15 cellular contexts compared by ENCODE assay signal in the genomic region with DNA sequence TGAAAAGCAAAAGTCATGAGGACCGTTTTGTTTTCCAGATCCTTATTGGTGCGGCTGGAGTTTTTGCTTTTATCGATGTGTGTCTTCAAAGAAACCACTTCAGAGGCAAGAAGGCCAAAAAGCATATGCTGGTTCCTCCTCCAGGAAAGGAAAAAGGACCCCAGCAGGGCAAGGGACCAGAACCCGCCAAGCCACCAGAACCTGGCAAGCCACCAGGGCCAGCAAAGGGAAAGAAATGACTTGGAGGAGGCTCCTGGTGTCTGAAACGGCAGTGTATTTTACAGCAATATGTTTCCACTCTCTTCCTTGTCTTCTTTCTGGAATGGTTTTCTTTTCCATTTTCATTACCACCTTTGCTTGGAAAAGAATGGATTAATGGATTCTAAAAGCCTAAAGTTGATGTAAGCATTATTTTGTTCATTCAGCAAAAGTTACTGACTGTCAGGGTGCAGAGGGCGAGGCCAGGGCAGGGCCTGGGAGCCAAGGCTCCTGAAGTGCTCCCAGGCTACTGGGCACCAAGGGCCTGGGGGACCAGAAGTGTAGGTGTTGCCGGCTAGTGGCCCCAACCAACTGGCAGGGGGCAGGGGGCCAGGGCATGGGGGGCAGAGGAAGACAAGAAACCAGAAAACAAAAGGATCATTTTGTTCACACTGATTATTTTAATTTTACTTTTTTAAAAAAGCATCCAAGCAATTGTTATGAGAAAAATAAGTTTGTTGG. TPM values are rescaled to one million over a fixed set of nuclear protein-coding genes. Genes with fewer than 3 reads are reported as not detected.
DNase-seq lines count a peak whose midpoint lies in the region; ATAC-seq, FAIRE-seq and TF ChIP-seq lines count a peak whose summit lies in the region.
"Had no signal": no experiment of that assay in that cellular context is flagged by ENCODE, and none has a peak within 500 bp of the region (broad histone marks: within the 10 kb centered on the region; RNA-seq: fewer than 3 reads in every experiment).

No MANE protein-coding gene starts in this region.

- H3K4me2 ChIP-seq in A549 (no peak overlapping the region), IMR-90 (ENCODE audit: low read depth, low read length) (no peak overlapping the region), fibroblast of lung (ENCODE audit: extremely low read depth, insufficient read depth, low read length) (peak overlapping the region; percentile 40)

- H4K8ac ChIP-seq in IMR-90 (ENCODE audit: low read depth in 2 of 2, low read length in 2 of 2): no peak overlapping the region

- CTCF ChIA-PET in A549 (lab: Yijun Ruan, JAX): interaction anchor here (0.6 to 2.4 kb wide), 2 partner anchors 17 to 117 kb away, joined by 3 to 7 read pairs; no protein-coding TSS in a partner anchor
- CTCF ChIA-PET in IMR-90 (lab: Yijun Ruan, JAX): no interaction called here

- no peak overlapping the region for H3K27ac ChIP-seq in A549
- H3K27ac ChIP-seq in IMR-90 (ENCODE audit: insufficient read depth, low read length): no peak overlapping the region
- no peak overlapping the region for H3K27ac ChIP-seq in fibroblast of lung (ENCODE audit: insufficient read depth, low read length)
- H3K27ac ChIP-seq: epithelial cell of prostate had no signal

- POLR2A ChIA-PET in A549 (lab: Yijun Ruan, JAX): no interaction called here
- POLR2A ChIA-PET in IMR-90 (lab: Charles Lee; ENCODE audit: unreplicated experiment): interaction anchor here (0.6 kb wide), 1 partner anchor 78 kb away, joined by 10 read pairs; no protein-coding TSS in a partner anchor

- H4K20me1 ChIP-seq in IMR-90 (ENCODE audit: insufficient read depth, low read length): no peaks in the 10 kb centered on the region
- H4K20me1 ChIP-seq in fibroblast of lung (ENCODE audit: control insufficient read depth, extremely low read depth, insufficient read depth, low read length): no peaks in the 10 kb centered on the region

- no TSS peak for BruUV-seq in IMR-90 (replicated peaks; lab: Mats Ljungman, UMichigan)

- H4K5ac ChIP-seq in IMR-90 (ENCODE audit: low read depth, low read length): no peak overlapping the region

- no peak overlapping the region for H2AK9ac ChIP-seq in IMR-90 (replicated peaks; ENCODE audit: low read depth, low read length, poor library complexity)

- H2BK20ac ChIP-seq in IMR-90 (ENCODE audit: low read depth, low read length): no peak overlapping the region

- WGBS in A549 (ENCODE audit: missing lambda C conversion rate): 76% methylated on average over 7 of the region's 7 CpGs
- WGBS in IMR-90 (ENCODE audit: extremely low coverage in 2 of 2, insufficient read length in 1 of 2), 2 experiments: 50% methylated on average over 2 of the region's 7 CpGs; no CpG with 5 or more reads in 1 of the 2 experiments

- H2BK5ac ChIP-seq in IMR-90 (ENCODE audit: low read depth, low read length, poor library complexity, severe bottlenecking): no peak overlapping the region

- H4K91ac ChIP-seq in IMR-90 (ENCODE audit: insufficient read depth, low read depth, low read length): no peak overlapping the region

- no peak for ATAC-seq in A549
- no peak for ATAC-seq in IMR-90 (ENCODE audit: low read depth)

- dilution Hi-C loops in IMR-90 (cut with HindIII; ENCODE audit: low sequenced_read_pairs, unreplicated experiment): no loop called here

- H3K14ac ChIP-seq in IMR-90 (replicated peaks; ENCODE audit: low read depth, low read length): no peak overlapping the region

- H3K56ac ChIP-seq in IMR-90 (ENCODE audit: extremely low read depth, insufficient read depth, low read length): no peak overlapping the region

- in situ Hi-C loops in IMR-90 (cut with MboI; ENCODE audit: low sequenced_read_pairs): no loop called here

- TF ChIP-seq RAD21 in A549 (conservative IDR thresholded peaks at IDR 0.05 in 1 of 2, IDR thresholded peaks at IDR 0.05 in 1 of 2): no peak
- no peak for TF ChIP-seq RAD21 in IMR-90 (IDR thresholded peaks at IDR 0.05; ENCODE audit: low read length)

- no peak overlapping the region for H2AK5ac ChIP-seq in IMR-90 (ENCODE audit: low read depth, low read length)

- intact Hi-C loops in IMR-90 (cut with micrococcal nuclease): loop anchor here (5.0 kb wide), 2 partner anchors 111 to 181 kb away; no protein-coding TSS in a partner anchor

- H3K79me2 ChIP-seq in fibroblast of lung (ENCODE audit: control insufficient read depth, insufficient read depth, low read length): no peaks in the 10 kb centered on the region

- H3K9me3 ChIP-seq in A549 (no peaks in the 10 kb centered on the region), IMR-90 (ENCODE audit: control insufficient read depth, insufficient read depth, low read length) (no peaks in the 10 kb centered on the region), fibroblast of lung (ENCODE audit: control insufficient read depth, insufficient read depth, low read depth, low read length) (no peaks in the 10 kb centered on the region)

- H3K79me1 ChIP-seq in IMR-90 (ENCODE audit: low read depth in 1 of 2, low read length in 2 of 2): no peaks in the 10 kb centered on the region

- H3K4me3 ChIP-seq in A549 (no peak overlapping the region), IMR-90 (ENCODE audit: insufficient read depth, low read depth, low read length) (no peak overlapping the region), fibroblast of lung (replicated peaks in 1 of 4; ENCODE audit: control extremely low read depth in 1 of 4, insufficient read depth in 1 of 4, low read depth in 3 of 4, low read length in 4 of 4) (no peak overlapping the region)

- H3K27me3 ChIP-seq in IMR-90 (ENCODE audit: control insufficient read depth, insufficient read depth, low read length): peaks cover 20% of the 10 kb centered on the region
- peaks cover 4% of the 10 kb centered on the region for H3K27me3 ChIP-seq in fibroblast of lung (ENCODE audit: control insufficient read depth, insufficient read depth, low read length)

- no peak for FAIRE-seq in A549 (lab: Jason Lieb, UNC)
- FAIRE-seq: kidney had no signal

- no peak overlapping the region for H2BK120ac ChIP-seq in IMR-90 (ENCODE audit: low read depth, low read length)

- H3K23ac ChIP-seq in IMR-90 (ENCODE audit: low read depth, low read length): no peak overlapping the region

- H3K36me3 ChIP-seq in IMR-90 (ENCODE audit: control insufficient read depth, insufficient read depth, low read length): no peaks in the 10 kb centered on the region
- H3K36me3 ChIP-seq in fibroblast of lung (ENCODE audit: control insufficient read depth, insufficient read depth, low read length): no peaks in the 10 kb centered on the region

- H3K4me1 ChIP-seq in A549 (no peaks in the 10 kb centered on the region), IMR-90 (ENCODE audit: control insufficient read depth, insufficient read depth, low read length) (no peaks in the 10 kb centered on the region), fibroblast of lung (ENCODE audit: control insufficient read depth, extremely low read depth, insufficient read depth, low read length) (no peaks in the 10 kb centered on the region)

- no peak overlapping the region for H3K18ac ChIP-seq in IMR-90 (ENCODE audit: low read depth, low read length)

- TF ChIP-seq CTCF in A549 (IDR thresholded peaks at IDR 0.05) (no peak), IMR-90 (conservative IDR thresholded peaks at IDR 0.05; ENCODE audit: low read depth, low read length) (no peak), fibroblast of lung (conservative IDR thresholded peaks at IDR 0.05 in 1 of 2, IDR thresholded peaks at IDR 0.05 in 1 of 2; ENCODE audit: low read depth in 1 of 2, low read length in 2 of 2) (no peak)

- H2AFZ ChIP-seq in IMR-90 (replicated peaks; ENCODE audit: low read length, poor library complexity) (peak overlapping the region; percentile 66), fibroblast of lung (ENCODE audit: low read length) (no peak overlapping the region)

- TF ChIP-seq POLR2A in A549 (IDR thresholded peaks at IDR 0.05; ENCODE audit: low read length) (no peak), IMR-90 (IDR thresholded peaks at IDR 0.05; ENCODE audit: low read depth, low read length) (no peak)

- DNase-seq in A549 (ENCODE audit: low read depth in 1 of 2, low spot score in 1 of 2) (no peak), IMR-90 (no peak), fibroblast of lung (ENCODE audit: low read depth in 2 of 2) (no peak), retina (no peak), NCI-H2196 (lab: John Stamatoyannopoulos, UW; ENCODE audit: unreplicated experiment) (no peak), NCI-H1417 treated with DMSO at 0.1 percent for 48 hours (lab: John Stamatoyannopoulos, UW) (no peak)
- DNase-seq: amniotic stem cell, cerebellar nuclear complex, DMS79 treated with DMSO at 0.1 percent for 48 hours, kidney, NCI-H1092 treated with DMSO at 0.1 percent for 48 hours had no signal

- H3K9me1 ChIP-seq in IMR-90 (ENCODE audit: insufficient read depth, low read length): no peaks in the 10 kb centered on the region

- no peak overlapping the region for H3K4ac ChIP-seq in IMR-90 (ENCODE audit: low read depth, low read length)

- H3K9ac ChIP-seq in IMR-90 (ENCODE audit: low read depth, low read length): no peak overlapping the region
- no peak overlapping the region for H3K9ac ChIP-seq in fibroblast of lung (ENCODE audit: insufficient read depth, low read length)

- no peak overlapping the region for H2BK15ac ChIP-seq in IMR-90 (ENCODE audit: low read depth, low read length)

- no peak for TF ChIP-seq EP300 in A549 (IDR thresholded peaks at IDR 0.05)

RNA-seq across cellular contexts. Expression of gene CMTM2, which starts 8.8 kb away (rescaled TPM):
- polyA plus RNA-seq in A549 (2011; rRNA removed) (0.09 TPM in 1 of 2 replicates, not detected in the other), A549 (2017; fragmentation: RNase III; extraction: RNeasy Plus Mini Kit Qiagen cat#74134 plus additional on column Dnase treatment) (0.09 to 0.15 TPM in 2 of 3 replicates, not detected in the other), IMR-90 (2012; rRNA removed) (not detected in 2 replicates), fibroblast of lung (not detected in 2 replicates)
- 0.04 TPM in 1 of 2 replicates, not detected in the other for polyA plus RNA-seq in A549 (2012; cell fraction: cytosol; rRNA removed)
- polyA plus RNA-seq in A549 (2012; cell fraction: nucleus; rRNA removed): 0.16 and 0.33 TPM in 2 replicates
- polyA minus RNA-seq in A549 (2011; rRNA and poly(A)+ RNA removed): not detected in 2 replicates
- total RNA-seq in IMR-90 (2012; rRNA removed) (not detected in 2 replicates), fibroblast of lung (not detected in 2 replicates)
- not detected in 2 replicates for polyA plus RNA-seq in IMR-90 (2012; cell fraction: cytosol; rRNA removed)
- polyA plus RNA-seq in IMR-90 (2012; cell fraction: nucleus; rRNA removed; ENCODE audit: low replicate concordance): 0.10 and 0.12 TPM in 2 replicates
- not detected in 2 replicates for polyA plus RNA-seq in fibroblast of lung (2012)
- polyA minus RNA-seq in fibroblast of lung (ENCODE audit: low replicate concordance): not detected in 2 replicates
- total RNA-seq: H4, SK-MEL-5, ureter had no signal

RNA-seq across cellular contexts. Expression of gene CMTM3, which starts 16.5 kb away (rescaled TPM):
- 33.9 and 36.1 TPM in 2 replicates for polyA plus RNA-seq in A549 (2011; rRNA removed)
- polyA plus RNA-seq in A549 (2012; cell fraction: cytosol; rRNA removed): 56.7 and 77.4 TPM in 2 replicates
- 64.2 and 71.5 TPM in 2 replicates for polyA plus RNA-seq in A549 (2012; cell fraction: nucleus; rRNA removed)
- polyA plus RNA-seq in A549 (2017; fragmentation: RNase III; extraction: RNeasy Plus Mini Kit Qiagen cat#74134 plus additional on column Dnase treatment): 36.0 to 45.9 TPM (median 37.2 TPM) in 3 replicates
- polyA minus RNA-seq in A549 (2011; rRNA and poly(A)+ RNA removed): 44.8 and 46.3 TPM in 2 replicates
- total RNA-seq in IMR-90 (2012; rRNA removed): 4.5 and 4.7 TPM in 2 replicates
- 34.6 and 35.5 TPM in 2 replicates for polyA plus RNA-seq in IMR-90 (2012; rRNA removed)
- 14.5 and 50.4 TPM in 2 replicates for polyA plus RNA-seq in IMR-90 (2012; cell fraction: cytosol; rRNA removed)
- polyA plus RNA-seq in IMR-90 (2012; cell fraction: nucleus; rRNA removed; ENCODE audit: low replicate concordance): 32.0 and 33.9 TPM in 2 replicates
- total RNA-seq in fibroblast of lung: 6.9 and 10.1 TPM in 2 replicates
- 14.9 and 18.6 TPM in 2 replicates for polyA plus RNA-seq in fibroblast of lung
- polyA plus RNA-seq in fibroblast of lung (2012): 17.6 and 18.9 TPM in 2 replicates
- 13.7 and 30.3 TPM in 2 replicates for polyA minus RNA-seq in fibroblast of lung (ENCODE audit: low replicate concordance)

RNA-seq across cellular contexts. Expression of gene CMTM1, which starts 21.8 kb away (rescaled TPM):
- polyA plus RNA-seq in A549 (2011; rRNA removed) (1.1 and 1.3 TPM in 2 replicates), A549 (2017; fragmentation: RNase III; extraction: RNeasy Plus Mini Kit Qiagen cat#74134 plus additional on column Dnase treatment) (1.5 to 2.1 TPM (median 1.9 TPM) in 3 replicates), IMR-90 (2012; rRNA removed) (1.8 and 2.1 TPM in 2 replicates), fibroblast of lung (0.87 and 0.99 TPM in 2 replicates)
- polyA plus RNA-seq in A549 (2012; cell fraction: cytosol; rRNA removed): 1.9 and 2.7 TPM in 2 replicates
- 1.4 and 1.6 TPM in 2 replicates for polyA plus RNA-seq in A549 (2012; cell fraction: nucleus; rRNA removed)
- polyA minus RNA-seq in A549 (2011; rRNA and poly(A)+ RNA removed): 1.3 and 2.6 TPM in 2 replicates
- total RNA-seq in IMR-90 (2012; rRNA removed) (0.54 and 1.7 TPM in 2 replicates), fibroblast of lung (1.5 and 2.3 TPM in 2 replicates)
- polyA plus RNA-seq in IMR-90 (2012; cell fraction: cytosol; rRNA removed): 0.40 and 1.2 TPM in 2 replicates
- polyA plus RNA-seq in IMR-90 (2012; cell fraction: nucleus; rRNA removed; ENCODE audit: low replicate concordance): 0.95 and 0.96 TPM in 2 replicates
- polyA plus RNA-seq in fibroblast of lung (2012): 0.99 and 2.2 TPM in 2 replicates
- polyA minus RNA-seq in fibroblast of lung (ENCODE audit: low replicate concordance): 1.1 TPM in 1 of 2 replicates, not detected in the other

RNA-seq across cellular contexts. Expression of gene CKLF, which starts 35.7 kb away (rescaled TPM):
- polyA plus RNA-seq in A549 (2011; rRNA removed): 85.1 and 96.5 TPM in 2 replicates
- polyA plus RNA-seq in A549 (2012; cell fraction: cytosol; rRNA removed): 134 and 167 TPM in 2 replicates
- polyA plus RNA-seq in A549 (2012; cell fraction: nucleus; rRNA removed): 43.2 and 60.1 TPM in 2 replicates
- 72.8 to 104 TPM (median 87.0 TPM) in 3 replicates for polyA plus RNA-seq in A549 (2017; fragmentation: RNase III; extraction: RNeasy Plus Mini Kit Qiagen cat#74134 plus additional on column Dnase treatment)
- polyA minus RNA-seq in A549 (2011; rRNA and poly(A)+ RNA removed): 20.9 and 23.0 TPM in 2 replicates
- total RNA-seq in IMR-90 (2012; rRNA removed): 60.8 and 66.7 TPM in 2 replicates
- 92.2 and 102 TPM in 2 replicates for polyA plus RNA-seq in IMR-90 (2012; rRNA removed)
- 87.1 and 119 TPM in 2 replicates for polyA plus RNA-seq in IMR-90 (2012; cell fraction: cytosol; rRNA removed)
- 15.6 and 33.4 TPM in 2 replicates for polyA plus RNA-seq in IMR-90 (2012; cell fraction: nucleus; rRNA removed; ENCODE audit: low replicate concordance)
- total RNA-seq in fibroblast of lung: 38.8 and 41.9 TPM in 2 replicates
- 70.9 and 82.8 TPM in 2 replicates for polyA plus RNA-seq in fibroblast of lung
- polyA plus RNA-seq in fibroblast of lung (2012): 70.3 and 72.2 TPM in 2 replicates
- 11.3 and 28.6 TPM in 2 replicates for polyA minus RNA-seq in fibroblast of lung (ENCODE audit: low replicate concordance)

RNA-seq across cellular contexts. Expression of gene TK2, which starts 38.1 kb away (rescaled TPM):
- polyA plus RNA-seq in A549 (2011; rRNA removed): 29.5 and 36.3 TPM in 2 replicates
- polyA plus RNA-seq in A549 (2012; cell fraction: cytosol; rRNA removed): 9.1 and 11.1 TPM in 2 replicates
- polyA plus RNA-seq in A549 (2012; cell fraction: nucleus; rRNA removed): 11.3 and 15.0 TPM in 2 replicates
- 13.5 to 16.2 TPM (median 13.9 TPM) in 3 replicates for polyA plus RNA-seq in A549 (2017; fragmentation: RNase III; extraction: RNeasy Plus Mini Kit Qiagen cat#74134 plus additional on column Dnase treatment)
- polyA minus RNA-seq in A549 (2011; rRNA and poly(A)+ RNA removed): 31.4 and 40.6 TPM in 2 replicates
- 16.5 and 20.0 TPM in 2 replicates for total RNA-seq in IMR-90 (2012; rRNA removed)
- 12.6 and 14.7 TPM in 2 replicates for polyA plus RNA-seq in IMR-90 (2012; rRNA removed)
- polyA plus RNA-seq in IMR-90 (2012; cell fraction: cytosol; rRNA removed): 8.9 and 10.2 TPM in 2 replicates
- 19.2 and 37.2 TPM in 2 replicates for polyA plus RNA-seq in IMR-90 (2012; cell fraction: nucleus; rRNA removed; ENCODE audit: low replicate concordance)
- 57.5 and 73.7 TPM in 2 replicates for total RNA-seq in fibroblast of lung
- polyA plus RNA-seq in fibroblast of lung: 34.8 and 36.8 TPM in 2 replicates
- polyA plus RNA-seq in fibroblast of lung (2012): 24.8 and 31.4 TPM in 2 replicates
- 75.7 and 207 TPM in 2 replicates for polyA minus RNA-seq in fibroblast of lung (ENCODE audit: low replicate concordance)
